17 cellular contexts compared by ENCODE assay signal in the genomic region with DNA sequence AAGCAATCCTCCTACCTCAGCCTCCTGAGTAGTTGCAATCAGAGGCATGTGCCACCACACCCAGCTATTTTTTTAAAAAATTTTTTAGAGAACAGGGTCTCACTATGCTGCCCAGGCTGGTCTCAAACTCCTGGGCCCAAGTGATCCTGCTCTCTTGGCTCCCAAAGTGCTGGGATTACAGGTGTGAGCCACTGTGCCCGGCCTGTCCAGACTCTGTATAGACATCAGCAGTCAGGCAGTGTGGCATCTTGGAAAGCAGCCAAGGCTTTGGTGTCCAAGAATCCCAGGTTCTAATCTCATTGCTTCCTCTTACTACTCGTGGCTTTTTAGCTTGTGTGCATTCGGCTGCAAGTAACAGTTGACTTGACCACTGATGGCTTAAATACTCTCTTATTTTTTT.
"Had no signal": no experiment of that assay in that cellular context is flagged by ENCODE, and none has a peak within 500 bp of the region (broad histone marks: within the 10 kb centered on the region; RNA-seq: fewer than 3 reads in every experiment).

No MANE protein-coding gene starts in this region.

- H3K36me3 ChIP-seq: brain microvascular endothelial cell, right atrium auricular region, transverse colon had no signal

- ATAC-seq: activated CD4-positive, CD25-positive, alpha-beta regulatory T cell treated with anti-CD3 and anti-CD28 coated beads, Interleukin-2, amount 50 U/mL, for 24 hours; stimulated activated naive CD8-positive, alpha-beta T cell treated with anti-CD3 and anti-CD28 coated beads, Interleukin-15, Interleukin-2, amounts not matched to agents 100 U/mL and 50 U/mL, for 24 hours had no signal

- H3K27ac ChIP-seq: brain microvascular endothelial cell, right atrium auricular region, skin epidermis, transverse colon had no signal

- H3K4me3 ChIP-seq: right atrium auricular region, skin epidermis, transverse colon had no signal

- DNase-seq: activated CD4-positive, alpha-beta T cell treated with anti-CD3 and anti-CD28 coated beads, Interleukin-2, amount 50 U/mL, for 1 hour; activated CD8-positive, alpha-beta memory T cell treated with anti-CD3 and anti-CD28 coated beads for 24 hours; activated naive CD4-positive, alpha-beta T cell treated with Interleukin-2 at 50 U/mL for 16 hours; brain microvascular endothelial cell; cortex of kidney; effector CD8-positive, alpha-beta T cell; foreskin fibroblast; head of caudate nucleus; kidney glomerular epithelial cell; mesendoderm; stimulated activated CD4-positive, alpha-beta T cell treated with anti-CD3 and anti-CD28 coated beads, Interleukin-4, amount 100 ng/mL, for 4 hours; stimulated activated CD8-positive, alpha-beta memory T cell treated with anti-CD3 and anti-CD28 coated beads, Interleukin-4, amount 100 ng/mL, for 48 hours; stimulated activated naive CD8-positive, alpha-beta T cell treated with anti-CD3 and anti-CD28 coated beads, Interleukin-15, Interleukin-2, amounts not matched to agents 100 U/mL and 50 U/mL, for 24 hours; transverse colon had no signal

- H3K9me3 ChIP-seq: right atrium auricular region, transverse colon had no signal

- H3K27me3 ChIP-seq: brain microvascular endothelial cell, right atrium auricular region, transverse colon had no signal
